Comparison of ENCODE assay signal across 1 cellular context in genomic region chr22:44311104-44311854, GRCh38.
TF ChIP-seq lines count a peak whose summit lies in the region.

No MANE protein-coding gene starts in this region.

TF ChIP-seq in H1, 55 proteins besides CTCF, POLR2A, EP300 and RAD21:
- TF ChIP-seq SP1 (IDR thresholded peaks at IDR 0.05; ENCODE audit: low read depth, low read length) (no peak), CHD1 (IDR thresholded peaks at IDR 0.05; ENCODE audit: low read depth, low read length) (no peak)
- TF ChIP-seq, protein P1, sequence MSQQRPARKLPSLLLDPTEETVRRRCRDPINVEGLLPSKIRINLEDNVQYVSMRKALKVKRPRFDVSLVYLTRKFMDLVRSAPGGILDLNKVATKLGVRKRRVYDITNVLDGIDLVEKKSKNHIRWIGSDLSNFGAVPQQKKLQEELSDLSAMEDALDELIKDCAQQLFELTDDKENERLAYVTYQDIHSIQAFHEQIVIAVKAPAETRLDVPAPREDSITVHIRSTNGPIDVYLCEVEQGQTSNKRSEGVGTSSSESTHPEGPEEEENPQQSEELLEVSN (IDR thresholded peaks at IDR 0.05) = no peak
